ENCODE assay signal across 1 cellular context in genomic region chr6:26195376-26195923, GRCh38.
TF ChIP-seq lines count a peak whose summit lies in the region.

No MANE protein-coding gene starts in this region.

TF ChIP-seq in K562, 482 proteins besides CTCF, POLR2A, EP300 and RAD21 (continued from another document and continues in another):
- TF ChIP-seq ZNF407 (IDR thresholded peaks at IDR 0.05; ENCODE audit: low read depth) (no peak), ZHX1 (conservative IDR thresholded peaks at IDR 0.05; ENCODE audit: low read length) (no peak), ZNF431 (CRISPR knock-in tag; IDR thresholded peaks at IDR 0.05) (no peak), CEBPG (CRISPR knock-in tag; IDR thresholded peaks at IDR 0.05) (no peak), CEBPG (tag; conservative IDR thresholded peaks at IDR 0.05 in 1 of 2, IDR thresholded peaks at IDR 0.05 in 1 of 2) (no peak), ARHGAP35 (IDR thresholded peaks at IDR 0.05; ENCODE audit: partially characterized antibody) (no peak), THRB (CRISPR knock-in tag; conservative IDR thresholded peaks at IDR 0.05) (no peak), TEAD1 (CRISPR knock-in tag; IDR thresholded peaks at IDR 0.05) (peak in 1 of 2 experiments; percentile 65; a peak in 1 of 4 replicates), DDX20 (tag; IDR thresholded peaks at IDR 0.05; ENCODE audit: low read depth) (no peak), MTA3 (IDR thresholded peaks at IDR 0.05; ENCODE audit: borderline replicate concordance) (peak; percentile 89; the same call in 1 of the 2 replicates), TAF15 (IDR thresholded peaks at IDR 0.05; ENCODE audit: low read depth, low read length) (no peak), ARID2 (IDR thresholded peaks at IDR 0.05) (0 out of 2 replicates have a peak, but pooled peaks have one; percentile 9), PHF8 (IDR thresholded peaks at IDR 0.05; ENCODE audit: borderline replicate concordance, low read length) (peak; percentile 31; the same call in 1 of the 2 replicates), KAT2B (IDR thresholded peaks at IDR 0.05; ENCODE audit: low read depth, low read length) (no peak), CBFA2T3 (IDR thresholded peaks at IDR 0.05) (no peak), ATF1 (CRISPR knock-in tag; IDR thresholded peaks at IDR 0.05) (no peak; the same call in 1 of the 2 replicates), ATF1 (tag; IDR thresholded peaks at IDR 0.05) (peak; percentile 96), ZNF143 (CRISPR knock-in tag; IDR thresholded peaks at IDR 0.05) (no peak), BMI1 (IDR thresholded peaks at IDR 0.05; ENCODE audit: low read length) (no peak), TAF9B (IDR thresholded peaks at IDR 0.05; ENCODE audit: partially characterized antibody) (no peak), EWSR1 (IDR thresholded peaks at IDR 0.05; ENCODE audit: borderline replicate concordance, low read depth, partially characterized antibody) (no peak), ZBTB1 (CRISPR knock-in tag; IDR thresholded peaks at IDR 0.05; ENCODE audit: borderline replicate concordance, low read depth) (0 out of 2 replicates have a peak, but pooled peaks have one; percentile 20), ZNF507 (tag; conservative IDR thresholded peaks at IDR 0.05) (no peak), ZKSCAN8 (CRISPR knock-in tag; IDR thresholded peaks at IDR 0.05) (no peak), NBN (IDR thresholded peaks at IDR 0.05; ENCODE audit: low read depth) (peak; percentile 25; the same call in 1 of the 2 replicates), E2F1 (CRISPR knock-in tag; IDR thresholded peaks at IDR 0.05) (peak; percentile 37), HIVEP1 (CRISPR knock-in tag; IDR thresholded peaks at IDR 0.05) (no peak), KAT8 (IDR thresholded peaks at IDR 0.05; ENCODE audit: low read depth) (no peak), ZC3H11A (IDR thresholded peaks at IDR 0.05; ENCODE audit: low read depth, low read length) (no peak), NR2F6 (CRISPR knock-in tag; IDR thresholded peaks at IDR 0.05) (no peak), THRA (IDR thresholded peaks at IDR 0.05) (no peak), ZNF23 (CRISPR knock-in tag; IDR thresholded peaks at IDR 0.05) (no peak), THRAP3 (IDR thresholded peaks at IDR 0.05; ENCODE audit: borderline replicate concordance) (0 out of 2 replicates have a peak, but pooled peaks have one; percentile 64), EGR1 (conservative IDR thresholded peaks at IDR 0.05) (no peak), MEIS2 (IDR thresholded peaks at IDR 0.05; ENCODE audit: partially characterized antibody) (peak; percentile 31), FOXJ3 (CRISPR knock-in tag; IDR thresholded peaks at IDR 0.05) (no peak), STAT6 (CRISPR knock-in tag; IDR thresholded peaks at IDR 0.05) (no peak), RHOXF2B (CRISPR knock-in tag; conservative IDR thresholded peaks at IDR 0.05) (no peak), ZNF280A (IDR thresholded peaks at IDR 0.05; ENCODE audit: low read depth, partially characterized antibody) (no peak), ESRRA (IDR thresholded peaks at IDR 0.05; ENCODE audit: borderline replicate concordance, low read depth) (0 out of 2 replicates have a peak, but pooled peaks have one; percentile 29), ERF (CRISPR knock-in tag; IDR thresholded peaks at IDR 0.05) (no peak), POLR2B (IDR thresholded peaks at IDR 0.05; ENCODE audit: low read depth, partially characterized antibody) (peak; percentile 75), CBX3 (IDR thresholded peaks at IDR 0.05; ENCODE audit: borderline replicate concordance in 1 of 2, low read length in 2 of 2) (no peak; a peak in 2 of 3 replicates), TRIM28 (IDR thresholded peaks at IDR 0.05) (no peak)
